ENCODE assay signal across 20 cellular contexts in genomic region chr5:99945706-99946442, GRCh38.
"Had no signal": no experiment of that assay in that cellular context is flagged by ENCODE, and none has a peak within 500 bp of the region (broad histone marks: within the 10 kb centered on the region; RNA-seq: fewer than 3 reads in every experiment).

No MANE protein-coding gene starts in this region.

- H3K36me3 ChIP-seq: cardiac muscle cell, esophagus squamous epithelium, gastrocnemius medialis, left ventricle myocardium inferior, neural progenitor cell, spleen, thoracic aorta, upper lobe of left lung had no signal

- H3K4me1 ChIP-seq: body of pancreas, esophagus squamous epithelium, gastrocnemius medialis, left ventricle myocardium inferior, neural progenitor cell, spleen, upper lobe of left lung had no signal

- H3K4me3 ChIP-seq: body of pancreas, cardiac muscle cell, esophagus squamous epithelium, gastrocnemius medialis, left ventricle myocardium inferior, neural progenitor cell, spleen, thoracic aorta, upper lobe of left lung had no signal

- H3K27ac ChIP-seq: body of pancreas, cardiac muscle cell, esophagus squamous epithelium, gastrocnemius medialis, left ventricle myocardium inferior, neural progenitor cell, spleen, thoracic aorta, upper lobe of left lung had no signal

- DNase-seq: activated CD4-positive, alpha-beta T cell treated with anti-CD3 and anti-CD28 coated beads for 1 hour; activated gamma-delta T cell treated with Interleukin-2 at 50 U/mL for 16 hours; activated T-cell treated with anti-CD3 and anti-CD28 coated beads, Interleukin-2, amount 50 U/mL, for 1 hour; anterior cingulate cortex; body of pancreas; cortex of kidney; endodermal cell; esophagus squamous epithelium; gastrocnemius medialis; hippocampal formation; left ventricle myocardium inferior; naive thymus-derived CD8-positive, alpha-beta T cell; retina; spleen; stimulated activated CD4-positive, alpha-beta T cell treated with anti-CD3 and anti-CD28 coated beads, Interleukin-4, amount 100 ng/mL, for 1 hour; stimulated activated naive CD4-positive, alpha-beta T cell treated with Interleukin-2 at 50 U/mL for 16 hours; upper lobe of left lung had no signal

- H3K4me2 ChIP-seq: neural progenitor cell had no signal

- H3K27me3 ChIP-seq: body of pancreas, cardiac muscle cell, esophagus squamous epithelium, gastrocnemius medialis, neural progenitor cell, spleen, upper lobe of left lung had no signal

- ATAC-seq: body of pancreas; gastrocnemius medialis; naive thymus-derived CD8-positive, alpha-beta T cell had no signal

- H3K9me3 ChIP-seq: body of pancreas, gastrocnemius medialis, left ventricle myocardium inferior, spleen, thoracic aorta, upper lobe of left lung had no signal

- H2AFZ ChIP-seq: neural progenitor cell had no signal

- H3K9ac ChIP-seq: neural progenitor cell had no signal
